ENCODE assay signal across 1 cellular context in the genomic region with DNA sequence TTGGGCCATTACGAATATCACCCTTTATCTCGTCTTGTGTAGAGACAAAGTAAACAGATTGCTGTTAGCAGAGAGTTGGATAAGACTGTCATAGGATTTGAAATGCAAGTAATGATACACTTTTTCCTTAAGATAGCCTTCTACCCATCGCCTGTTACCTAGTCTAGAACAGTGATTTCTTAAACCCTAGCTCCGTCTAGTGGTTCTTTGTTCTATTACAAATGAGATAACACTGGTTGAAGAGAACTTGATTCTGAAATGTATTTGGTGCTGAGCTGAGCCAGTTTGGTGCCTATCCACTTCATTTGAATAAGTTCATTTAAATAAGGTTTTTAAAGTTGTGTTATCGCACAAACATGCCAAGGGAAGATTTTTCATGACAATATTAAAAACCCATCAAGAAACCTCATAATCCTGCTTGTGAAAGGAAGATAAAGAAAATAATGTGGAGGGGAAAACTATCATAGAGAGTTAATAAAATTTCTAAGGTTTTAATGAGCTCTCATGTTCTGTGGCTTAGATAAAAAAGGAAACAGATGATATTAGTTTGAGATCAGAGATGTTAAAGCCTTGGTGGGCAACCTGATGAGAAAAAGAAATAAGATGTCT.
TF ChIP-seq lines count a peak whose summit lies in the region.

No MANE protein-coding gene starts in this region.

TF ChIP-seq in WTC11, 78 proteins besides CTCF, POLR2A, EP300 and RAD21 (continued from another document):
- TF ChIP-seq ZNF532 (CRISPR knock-in tag; IDR thresholded peaks at IDR 0.05; ENCODE audit: borderline replicate concordance) (no peak), NFYB (CRISPR knock-in tag; conservative IDR thresholded peaks at IDR 0.05; ENCODE audit: low read depth) (no peak), OVOL2 (CRISPR knock-in tag; IDR thresholded peaks at IDR 0.05; ENCODE audit: borderline replicate concordance) (no peak)
- TF ChIP-seq, protein P1, sequence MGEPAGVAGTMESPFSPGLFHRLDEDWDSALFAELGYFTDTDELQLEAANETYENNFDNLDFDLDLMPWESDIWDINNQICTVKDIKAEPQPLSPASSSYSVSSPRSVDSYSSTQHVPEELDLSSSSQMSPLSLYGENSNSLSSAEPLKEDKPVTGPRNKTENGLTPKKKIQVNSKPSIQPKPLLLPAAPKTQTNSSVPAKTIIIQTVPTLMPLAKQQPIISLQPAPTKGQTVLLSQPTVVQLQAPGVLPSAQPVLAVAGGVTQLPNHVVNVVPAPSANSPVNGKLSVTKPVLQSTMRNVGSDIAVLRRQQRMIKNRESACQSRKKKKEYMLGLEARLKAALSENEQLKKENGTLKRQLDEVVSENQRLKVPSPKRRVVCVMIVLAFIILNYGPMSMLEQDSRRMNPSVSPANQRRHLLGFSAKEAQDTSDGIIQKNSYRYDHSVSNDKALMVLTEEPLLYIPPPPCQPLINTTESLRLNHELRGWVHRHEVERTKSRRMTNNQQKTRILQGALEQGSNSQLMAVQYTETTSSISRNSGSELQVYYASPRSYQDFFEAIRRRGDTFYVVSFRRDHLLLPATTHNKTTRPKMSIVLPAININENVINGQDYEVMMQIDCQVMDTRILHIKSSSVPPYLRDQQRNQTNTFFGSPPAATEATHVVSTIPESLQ (CRISPR knock-in tag; IDR thresholded peaks at IDR 0.05) = no peak
- TF ChIP-seq, protein P2, sequence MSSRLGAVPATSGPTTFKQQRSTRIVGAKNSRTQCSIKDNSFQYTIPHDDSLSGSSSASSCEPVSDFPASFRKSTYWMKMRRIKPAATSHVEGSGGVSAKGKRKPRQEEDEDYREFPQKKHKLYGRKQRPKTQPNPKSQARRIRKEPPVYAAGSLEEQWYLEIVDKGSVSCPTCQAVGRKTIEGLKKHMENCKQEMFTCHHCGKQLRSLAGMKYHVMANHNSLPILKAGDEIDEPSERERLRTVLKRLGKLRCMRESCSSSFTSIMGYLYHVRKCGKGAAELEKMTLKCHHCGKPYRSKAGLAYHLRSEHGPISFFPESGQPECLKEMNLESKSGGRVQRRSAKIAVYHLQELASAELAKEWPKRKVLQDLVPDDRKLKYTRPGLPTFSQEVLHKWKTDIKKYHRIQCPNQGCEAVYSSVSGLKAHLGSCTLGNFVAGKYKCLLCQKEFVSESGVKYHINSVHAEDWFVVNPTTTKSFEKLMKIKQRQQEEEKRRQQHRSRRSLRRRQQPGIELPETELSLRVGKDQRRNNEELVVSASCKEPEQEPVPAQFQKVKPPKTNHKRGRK (CRISPR knock-in tag; IDR thresholded peaks at IDR 0.05; ENCODE audit: borderline replicate concordance) = no peak
